ENCODE assay signal across 36 cellular contexts in genomic region chr1:100252901-100253300, GRCh38.
"Had no signal": no experiment of that assay in that cellular context is flagged by ENCODE, and none has a peak within 500 bp of the region (broad histone marks: within the 10 kb centered on the region; RNA-seq: fewer than 3 reads in every experiment).

No MANE protein-coding gene starts in this region.

- H3K9me3 Mint-ChIP-seq: activated CD4-positive, alpha-beta memory T cell treated with anti-CD3 and anti-CD28 coated beads for 36 hours; activated CD4-positive, alpha-beta T cell treated with anti-CD3 and anti-CD28 coated beads, Interleukin-2, amount 10 ng/mL, durations not matched to agents 24 days and 14 days; activated naive CD4-positive, alpha-beta T cell treated with anti-CD3 and anti-CD28 coated beads for 36 hours; activated naive CD4-positive, alpha-beta T cell treated with anti-CD3 and anti-CD28 coated beads, Interleukin-2, amount 50 U/mL, for 24 hours; activated naive CD8-positive, alpha-beta T cell treated with anti-CD3 and anti-CD28 coated beads for 36 hours; activated naive CD8-positive, alpha-beta T cell treated with anti-CD3 and anti-CD28 coated beads, Interleukin-2, amount 50 U/mL, for 24 hours; activated T-helper 1 cell treated with anti-CD3 and anti-CD28 coated beads, Interleukin-12 subunit alpha, Interleukin-12 subunit beta, Interleukin-2, Interleukin-4 antibody, amounts not matched to agents 30 ng/mL and 10 ng/mL and 1 ng/mL, durations not matched to agents 14 hours and 24 hours and 36 hours; activated T-helper 2 cell treated with anti-CD3 and anti-CD28 coated beads, Interferon-gamma antibody, Interleukin-2, Interleukin-4, amounts not matched to agents 10 μg/mL and 5 μg/mL and 100 μg/mL, durations not matched to agents 14 hours and 24 hours and 36 hours; T-helper 2 cell treated with Interferon-gamma antibody and Interleukin-4, amounts not matched to agents 5 μg/mL and 100 μg/mL, for 36 hours had no signal

- H3K36me3 ChIP-seq: adrenal gland, cardiac muscle cell, colonic mucosa had no signal

- ATAC-seq: activated CD4-positive, alpha-beta T cell treated with anti-CD3 and anti-CD28 coated beads for 36 hours; activated CD8-positive, alpha-beta memory T cell treated with anti-CD3 and anti-CD28 coated beads, Interleukin-2, amount 10 ng/mL, durations not matched to agents 7 days and 5 days; activated CD8-positive, alpha-beta T cell treated with anti-CD3 and anti-CD28 coated beads, Interleukin-2, amount 10 ng/mL, durations not matched to agents 7 days and 5 days; activated naive CD8-positive, alpha-beta T cell treated with anti-CD3 and anti-CD28 coated beads, Interleukin-2, amount 50 U/mL, for 24 hours; body of pancreas; esophagus mucosa; T-helper 17 cell had no signal

- H3K27me3 ChIP-seq: body of pancreas, cardiac muscle cell, colonic mucosa had no signal

- H3K4me3 Mint-ChIP-seq: activated CD4-positive, alpha-beta memory T cell treated with anti-CD3 and anti-CD28 coated beads for 36 hours; activated CD4-positive, alpha-beta T cell treated with anti-CD3 and anti-CD28 coated beads for 36 hours; activated CD4-positive, alpha-beta T cell treated with anti-CD3 and anti-CD28 coated beads, Interleukin-2, amount 10 ng/mL, durations not matched to agents 24 days and 14 days; activated CD8-positive, alpha-beta memory T cell treated with anti-CD3 and anti-CD28 coated beads, Interleukin-2, amount 10 ng/mL, durations not matched to agents 7 days and 5 days; activated CD8-positive, alpha-beta T cell treated with anti-CD3 and anti-CD28 coated beads, Interleukin-2, amount 10 ng/mL, durations not matched to agents 7 days and 5 days; activated naive CD4-positive, alpha-beta T cell treated with anti-CD3 and anti-CD28 coated beads for 36 hours; activated naive CD4-positive, alpha-beta T cell treated with anti-CD3 and anti-CD28 coated beads, Interleukin-2, amount 50 U/mL, for 24 hours; activated naive CD8-positive, alpha-beta T cell treated with anti-CD3 and anti-CD28 coated beads for 36 hours; activated naive CD8-positive, alpha-beta T cell treated with anti-CD3 and anti-CD28 coated beads, Interleukin-2, amount 50 U/mL, for 24 hours; activated T-helper 1 cell treated with anti-CD3 and anti-CD28 coated beads, Interleukin-12 subunit alpha, Interleukin-12 subunit beta, Interleukin-2, Interleukin-4 antibody, amounts not matched to agents 30 ng/mL and 10 ng/mL and 1 ng/mL, durations not matched to agents 14 hours and 24 hours and 36 hours; T-helper 17 cell; T-helper 2 cell treated with Interferon-gamma antibody and Interleukin-4, amounts not matched to agents 5 μg/mL and 100 μg/mL, for 36 hours had no signal

- DNase-seq: activated CD4-positive, alpha-beta memory T cell treated with anti-CD3 and anti-CD28 coated beads for 36 hours; activated CD4-positive, alpha-beta T cell treated with anti-CD3 and anti-CD28 coated beads for 36 hours; activated CD4-positive, alpha-beta T cell treated with anti-CD3 and anti-CD28 coated beads, Interleukin-2, amount 10 ng/mL, durations not matched to agents 24 days and 14 days; activated CD4-positive, CD25-positive, alpha-beta regulatory T cell; activated CD4-positive, CD25-positive, alpha-beta regulatory T cell treated with anti-CD3 and anti-CD28 coated beads, Interleukin-2, amount 50 U/mL, for 72 hours; activated CD8-positive, alpha-beta memory T cell treated with anti-CD3 and anti-CD28 coated beads, Interleukin-2, amount 10 ng/mL, durations not matched to agents 7 days and 5 days; activated CD8-positive, alpha-beta memory T cell treated with anti-CD3 and anti-CD28 coated beads, Interleukin-2, amount 50 U/mL, for 4 hours; activated CD8-positive, alpha-beta T cell treated with anti-CD3 and anti-CD28 coated beads, Interleukin-2, amount 10 ng/mL, durations not matched to agents 7 days and 5 days; activated effector memory CD4-positive, alpha-beta T cell treated with anti-CD3 and anti-CD28 coated beads, Interleukin-2, amount 50 U/mL, for 16 hours; activated naive CD4-positive, alpha-beta T cell treated with anti-CD3 and anti-CD28 coated beads for 36 hours; activated naive CD8-positive, alpha-beta T cell treated with anti-CD3 and anti-CD28 coated beads for 36 hours; activated naive CD8-positive, alpha-beta T cell treated with anti-CD3 and anti-CD28 coated beads, Interleukin-2, amount 50 U/mL, for 24 hours; activated T-cell treated with anti-CD3 and anti-CD28 coated beads, Interleukin-2, amount 50 U/mL, for 1 hour; activated T-cell treated with anti-CD3 and anti-CD28 coated beads, Interleukin-2, amount 50 U/mL, for 48 hours; adrenal gland; amygdala; aorta; body of pancreas; central memory CD4-positive, alpha-beta T cell; cerebellar nuclear complex; colonic mucosa; effector CD8-positive, alpha-beta T cell; foreskin fibroblast; head of caudate nucleus; T-helper 1 cell; T-helper 17 cell; T1000 had no signal

- H3K27ac ChIP-seq: adrenal gland, body of pancreas, cardiac muscle cell, colonic mucosa had no signal

- H3K4me3 ChIP-seq: adrenal gland, body of pancreas, cardiac muscle cell, colonic mucosa had no signal

- FAIRE-seq: endometrium, endothelial cell of umbilical vein, frontal cortex had no signal

- H3K27me3 Mint-ChIP-seq: activated CD4-positive, alpha-beta memory T cell treated with anti-CD3 and anti-CD28 coated beads for 36 hours; activated CD4-positive, alpha-beta T cell treated with anti-CD3 and anti-CD28 coated beads for 36 hours; activated CD8-positive, alpha-beta memory T cell treated with anti-CD3 and anti-CD28 coated beads, Interleukin-2, amount 10 ng/mL, durations not matched to agents 7 days and 5 days; activated naive CD4-positive, alpha-beta T cell treated with anti-CD3 and anti-CD28 coated beads, Interleukin-2, amount 50 U/mL, for 24 hours; activated naive CD8-positive, alpha-beta T cell treated with anti-CD3 and anti-CD28 coated beads for 36 hours; activated naive CD8-positive, alpha-beta T cell treated with anti-CD3 and anti-CD28 coated beads, Interleukin-2, amount 50 U/mL, for 24 hours; T-helper 17 cell had no signal

- H3K4me1 Mint-ChIP-seq: activated CD4-positive, alpha-beta T cell treated with anti-CD3 and anti-CD28 coated beads for 36 hours; activated naive CD8-positive, alpha-beta T cell treated with anti-CD3 and anti-CD28 coated beads, Interleukin-2, amount 50 U/mL, for 24 hours had no signal

- H3K27ac Mint-ChIP-seq: activated CD4-positive, alpha-beta memory T cell treated with anti-CD3 and anti-CD28 coated beads for 36 hours; activated CD4-positive, alpha-beta T cell treated with anti-CD3 and anti-CD28 coated beads for 36 hours; activated CD4-positive, alpha-beta T cell treated with anti-CD3 and anti-CD28 coated beads, Interleukin-2, amount 10 ng/mL, durations not matched to agents 24 days and 14 days; activated CD8-positive, alpha-beta memory T cell treated with anti-CD3 and anti-CD28 coated beads, Interleukin-2, amount 10 ng/mL, durations not matched to agents 7 days and 5 days; activated CD8-positive, alpha-beta T cell treated with anti-CD3 and anti-CD28 coated beads, Interleukin-2, amount 10 ng/mL, durations not matched to agents 7 days and 5 days; activated naive CD4-positive, alpha-beta T cell treated with anti-CD3 and anti-CD28 coated beads for 36 hours; activated naive CD4-positive, alpha-beta T cell treated with anti-CD3 and anti-CD28 coated beads, Interleukin-2, amount 50 U/mL, for 24 hours; activated naive CD8-positive, alpha-beta T cell treated with anti-CD3 and anti-CD28 coated beads for 36 hours; activated naive CD8-positive, alpha-beta T cell treated with anti-CD3 and anti-CD28 coated beads, Interleukin-2, amount 50 U/mL, for 24 hours; activated T-helper 1 cell treated with anti-CD3 and anti-CD28 coated beads, Interleukin-12 subunit alpha, Interleukin-12 subunit beta, Interleukin-2, Interleukin-4 antibody, amounts not matched to agents 30 ng/mL and 10 ng/mL and 1 ng/mL, durations not matched to agents 14 hours and 24 hours and 36 hours; activated T-helper 2 cell treated with anti-CD3 and anti-CD28 coated beads, Interferon-gamma antibody, Interleukin-2, Interleukin-4, amounts not matched to agents 10 μg/mL and 5 μg/mL and 100 μg/mL, durations not matched to agents 14 hours and 24 hours and 36 hours; T-helper 17 cell; T-helper 2 cell treated with Interferon-gamma antibody and Interleukin-4, amounts not matched to agents 5 μg/mL and 100 μg/mL, for 36 hours had no signal

- H3K36me3 Mint-ChIP-seq: activated CD4-positive, alpha-beta memory T cell treated with anti-CD3 and anti-CD28 coated beads for 36 hours; activated CD8-positive, alpha-beta memory T cell treated with anti-CD3 and anti-CD28 coated beads, Interleukin-2, amount 10 ng/mL, durations not matched to agents 7 days and 5 days; activated naive CD4-positive, alpha-beta T cell treated with anti-CD3 and anti-CD28 coated beads, Interleukin-2, amount 50 U/mL, for 24 hours; activated naive CD8-positive, alpha-beta T cell treated with anti-CD3 and anti-CD28 coated beads for 36 hours had no signal

- H3K9me3 ChIP-seq: adrenal gland, body of pancreas, colonic mucosa had no signal
